22 cellular contexts compared by ENCODE assay signal in the genomic region with DNA sequence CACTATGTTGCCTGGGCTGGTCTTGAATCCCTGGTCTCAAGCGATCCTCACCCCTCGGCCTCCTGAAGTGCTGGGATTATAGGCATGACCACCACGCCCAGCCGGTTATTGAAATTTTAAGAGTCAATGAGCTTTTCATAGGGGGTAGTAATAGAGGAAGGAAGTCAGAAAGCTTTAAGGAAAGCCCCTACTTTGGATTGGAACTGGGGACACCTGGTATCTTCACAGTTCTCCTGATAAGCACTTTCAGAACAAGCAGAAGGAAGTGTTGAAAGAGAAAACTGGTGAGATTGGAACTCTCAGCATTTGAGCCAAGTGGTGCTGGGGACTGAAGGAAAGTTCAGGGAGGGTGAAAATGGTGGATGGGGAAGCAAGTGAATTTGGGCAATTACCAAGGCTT.
"Had no signal": no experiment of that assay in that cellular context is flagged by ENCODE, and none has a peak within 500 bp of the region (broad histone marks: within the 10 kb centered on the region; RNA-seq: fewer than 3 reads in every experiment).

No MANE protein-coding gene starts in this region.

- H3K4me1 ChIP-seq: breast epithelium, testis had no signal

- H3K27ac Mint-ChIP-seq: activated naive CD8-positive, alpha-beta T cell treated with anti-CD3 and anti-CD28 coated beads for 36 hours; activated T-cell treated with anti-CD3 and anti-CD28 coated beads, Interleukin-2, amount 50 U/mL, for 24 hours; activated T-helper 17 cell treated with anti-CD3 and anti-CD28 coated beads, Interleukin-2, amount 50 U/mL, for 72 hours; mesothelial cell of epicardium; natural killer cell; stimulated activated memory B cell treated with anti-CD40 and anti-IgM and Interleukin-4, amounts not matched to agents 10 μg/mL and 1 μg/mL and 100 μg/mL, for 72 hours; WTC11 had no signal

- H3K27me3 ChIP-seq: breast epithelium, sigmoid colon, testis, vagina had no signal

- H3K4me1 Mint-ChIP-seq: activated T-helper 17 cell treated with anti-CD3 and anti-CD28 coated beads, Interleukin-2, amount 50 U/mL, for 72 hours had no signal

- H3K9me3 Mint-ChIP-seq: activated naive CD8-positive, alpha-beta T cell treated with anti-CD3 and anti-CD28 coated beads for 36 hours; activated T-cell treated with anti-CD3 and anti-CD28 coated beads, Interleukin-2, amount 50 U/mL, for 24 hours; activated T-helper 17 cell treated with anti-CD3 and anti-CD28 coated beads, Interleukin-2, amount 50 U/mL, for 72 hours; central memory CD8-positive, alpha-beta T cell; mesothelial cell of epicardium; natural killer cell; stimulated activated memory B cell treated with anti-CD40 and anti-IgM and Interleukin-4, amounts not matched to agents 10 μg/mL and 1 μg/mL and 100 μg/mL, for 72 hours; type B pancreatic cell had no signal

- H3K36me3 Mint-ChIP-seq: activated naive CD8-positive, alpha-beta T cell treated with anti-CD3 and anti-CD28 coated beads for 36 hours; mesothelial cell of epicardium; natural killer cell; stimulated activated memory B cell treated with anti-CD40 and anti-IgM and Interleukin-4, amounts not matched to agents 10 μg/mL and 1 μg/mL and 100 μg/mL, for 72 hours; type B pancreatic cell had no signal

- H3K27ac ChIP-seq: foreskin keratinocyte, sigmoid colon, testis, vagina had no signal

- H3K4me2 ChIP-seq: smooth muscle cell had no signal

- H3K4me3 ChIP-seq: breast epithelium, lung, sigmoid colon, smooth muscle cell, testis, vagina had no signal

- DNase-seq: activated CD4-positive, alpha-beta T cell treated with anti-CD3 and anti-CD28 coated beads, Interleukin-2, amount 50 U/mL, for 4 hours; activated CD8-positive, alpha-beta memory T cell treated with anti-CD3 and anti-CD28 coated beads for 24 hours; activated CD8-positive, alpha-beta memory T cell treated with anti-CD3 and anti-CD28 coated beads, Interleukin-2, amount 50 U/mL, for 4 hours; activated naive CD8-positive, alpha-beta T cell treated with anti-CD3 and anti-CD28 coated beads for 36 hours; activated T-cell treated with anti-CD3 and anti-CD28 coated beads, Interleukin-2, amount 50 U/mL, for 24 hours; effector memory CD4-positive, alpha-beta T cell; foreskin keratinocyte; natural killer cell; retina; sigmoid colon; stimulated activated CD4-positive, alpha-beta T cell treated with anti-CD3 and anti-CD28 coated beads, Interleukin-15, amount 100 ng/mL, for 24 hours; testis had no signal

- ATAC-seq: activated T-helper 17 cell treated with anti-CD3 and anti-CD28 coated beads, Interleukin-2, amount 50 U/mL, for 72 hours; foreskin keratinocyte; natural killer cell; stimulated activated memory B cell treated with anti-CD40 and anti-IgM and Interleukin-4, amounts not matched to agents 10 μg/mL and 1 μg/mL and 100 μg/mL, for 72 hours; WTC11 had no signal

- H3K27me3 Mint-ChIP-seq: activated naive CD8-positive, alpha-beta T cell treated with anti-CD3 and anti-CD28 coated beads for 36 hours; activated T-cell treated with anti-CD3 and anti-CD28 coated beads, Interleukin-2, amount 50 U/mL, for 24 hours; activated T-helper 17 cell treated with anti-CD3 and anti-CD28 coated beads, Interleukin-2, amount 50 U/mL, for 72 hours; central memory CD8-positive, alpha-beta T cell; stimulated activated memory B cell treated with anti-CD40 and anti-IgM and Interleukin-4, amounts not matched to agents 10 μg/mL and 1 μg/mL and 100 μg/mL, for 72 hours had no signal

- H3K36me3 ChIP-seq: breast epithelium, sigmoid colon, vagina had no signal

- H3K4me3 Mint-ChIP-seq: activated naive CD8-positive, alpha-beta T cell treated with anti-CD3 and anti-CD28 coated beads for 36 hours; activated T-cell treated with anti-CD3 and anti-CD28 coated beads, Interleukin-2, amount 50 U/mL, for 24 hours; activated T-helper 17 cell treated with anti-CD3 and anti-CD28 coated beads, Interleukin-2, amount 50 U/mL, for 72 hours; central memory CD8-positive, alpha-beta T cell; mesothelial cell of epicardium; natural killer cell; stimulated activated memory B cell treated with anti-CD40 and anti-IgM and Interleukin-4, amounts not matched to agents 10 μg/mL and 1 μg/mL and 100 μg/mL, for 72 hours; WTC11 had no signal

- H3K9me3 ChIP-seq: breast epithelium, sigmoid colon, testis, vagina had no signal
